18 cellular contexts compared by ENCODE assay signal in the genomic region with DNA sequence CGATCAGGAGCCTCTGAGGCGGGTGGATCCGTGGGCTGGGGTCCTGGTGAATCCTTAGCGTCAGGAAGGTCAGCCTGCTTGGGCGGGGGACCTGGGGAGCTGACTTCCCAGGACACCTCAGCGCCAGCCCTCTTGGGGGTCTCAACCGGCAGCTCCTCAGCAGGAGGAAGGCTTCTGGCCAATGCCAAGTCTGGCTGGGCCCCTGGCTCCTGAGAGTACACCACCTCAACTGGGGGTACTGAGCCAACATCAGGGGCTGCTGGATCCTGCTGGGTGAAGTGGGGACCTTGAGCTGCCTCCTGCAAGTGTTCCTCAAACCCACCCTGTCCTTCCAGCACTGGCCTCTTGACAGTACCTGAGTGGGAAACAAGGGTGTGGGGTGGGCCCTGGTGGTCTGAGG.
"Had no signal": no experiment of that assay in that cellular context is flagged by ENCODE, and none has a peak within 500 bp of the region (broad histone marks: within the 10 kb centered on the region; RNA-seq: fewer than 3 reads in every experiment).

No MANE protein-coding gene starts in this region.

- H3K36me3 ChIP-seq: transverse colon had no signal

- H3K4me3 ChIP-seq: coronary artery, heart left ventricle, lung, pancreas, thoracic aorta, transverse colon had no signal

- H3K9me3 ChIP-seq: heart left ventricle, pancreas, thoracic aorta, transverse colon had no signal

- H3K4me3 Mint-ChIP-seq: naive thymus-derived CD4-positive, alpha-beta T cell; stimulated activated memory B cell treated with anti-CD40 and anti-IgM and Interleukin-4, amounts not matched to agents 10 μg/mL and 1 μg/mL and 100 μg/mL, for 72 hours; stimulated activated naive CD8-positive, alpha-beta T cell treated with anti-CD3 and anti-CD28 coated beads, Interleukin-15, Interleukin-2, amounts not matched to agents 100 ng/mL and 50 ng/mL, for 24 hours had no signal

- DNase-seq: effector CD4-positive, alpha-beta T cell; heart left ventricle; hippocampal formation; left colon; left ventricle myocardium superior; mesenchymal stem cell; naive thymus-derived CD4-positive, alpha-beta T cell; nucleus accumbens; right cardiac atrium; stimulated activated CD4-positive, alpha-beta T cell treated with anti-CD3 and anti-CD28 coated beads, Interleukin-4, amount 100 ng/mL, for 24 hours; transverse colon had no signal

- H3K27ac Mint-ChIP-seq: progenitor cell of endocrine pancreas; stimulated activated memory B cell treated with anti-CD40 and anti-IgM and Interleukin-4, amounts not matched to agents 10 μg/mL and 1 μg/mL and 100 μg/mL, for 72 hours; stimulated activated naive CD8-positive, alpha-beta T cell treated with anti-CD3 and anti-CD28 coated beads, Interleukin-15, Interleukin-2, amounts not matched to agents 100 ng/mL and 50 ng/mL, for 24 hours had no signal

- ATAC-seq: heart left ventricle; left colon; left ventricle myocardium superior; naive thymus-derived CD4-positive, alpha-beta T cell; pancreas; right cardiac atrium; stimulated activated memory B cell treated with anti-CD40 and anti-IgM and Interleukin-4, amounts not matched to agents 10 μg/mL and 1 μg/mL and 100 μg/mL, for 72 hours had no signal

- H3K9me3 Mint-ChIP-seq: naive thymus-derived CD4-positive, alpha-beta T cell; stimulated activated memory B cell treated with anti-CD40 and anti-IgM and Interleukin-4, amounts not matched to agents 10 μg/mL and 1 μg/mL and 100 μg/mL, for 72 hours; stimulated activated naive CD8-positive, alpha-beta T cell treated with anti-CD3 and anti-CD28 coated beads, Interleukin-15, Interleukin-2, amounts not matched to agents 100 ng/mL and 50 ng/mL, for 24 hours had no signal

- H3K27me3 ChIP-seq: pancreas, transverse colon had no signal

- H3K27me3 Mint-ChIP-seq: naive thymus-derived CD4-positive, alpha-beta T cell; stimulated activated memory B cell treated with anti-CD40 and anti-IgM and Interleukin-4, amounts not matched to agents 10 μg/mL and 1 μg/mL and 100 μg/mL, for 72 hours; stimulated activated naive CD8-positive, alpha-beta T cell treated with anti-CD3 and anti-CD28 coated beads, Interleukin-15, Interleukin-2, amounts not matched to agents 100 ng/mL and 50 ng/mL, for 24 hours had no signal
